1 cellular context compared by ENCODE assay signal in genomic region chr16:58733671-58734458, GRCh38.
TF ChIP-seq lines count a peak whose summit lies in the region.

GOT2 (minus strand) TSS chr16:58734316; CDS start chr16:58734228, 88 bp downstream.

TF ChIP-seq in K562, 482 proteins besides CTCF, POLR2A, EP300 and RAD21 (continued from another document and continues in another):
- TF ChIP-seq MNT (conservative IDR thresholded peaks at IDR 0.05) (peak; percentile 88 to 91), BDP1 (IDR thresholded peaks at IDR 0.05; ENCODE audit: insufficient read depth, insufficient read length) (no peak), KDM1A (IDR thresholded peaks at IDR 0.05) (peak in 1 of 2 experiments; percentile 25; a peak in 1 of 4 replicates), USF2 (CRISPR knock-in tag; IDR thresholded peaks at IDR 0.05) (no peak), EP400 (IDR thresholded peaks at IDR 0.05) (peak; percentile 77), CXXC5 (CRISPR knock-in tag; IDR thresholded peaks at IDR 0.05) (peak; percentile 72), SP1 (CRISPR knock-in tag; IDR thresholded peaks at IDR 0.05) (peak; percentile 65; the same call in 1 of the 2 replicates), CEBPB (tag; IDR thresholded peaks at IDR 0.05) (no peak), NCOR1 (IDR thresholded peaks at IDR 0.05) (0 out of 2 replicates have a peak, but pooled peaks have one; percentile 5), HMGN3 (IDR thresholded peaks at IDR 0.05; ENCODE audit: borderline replicate concordance, extremely low read depth, insufficient read length, low read depth, low read length) (peak; percentile 79), KAT7 (CRISPR knock-in tag; IDR thresholded peaks at IDR 0.05; ENCODE audit: borderline replicate concordance) (no peak; the same call in none of the 2 replicates), ZBTB33 (CRISPR knock-in tag; IDR thresholded peaks at IDR 0.05) (peak; percentile 70), ATF7 (IDR thresholded peaks at IDR 0.05) (peak; percentile 73; the same call in 1 of the 2 replicates), ZNF583 (CRISPR knock-in tag; IDR thresholded peaks at IDR 0.05) (no peak), POLR2AphosphoS5 (IDR thresholded peaks at IDR 0.05; ENCODE audit: control insufficient read depth, insufficient read depth, low read depth, low read length) (peak; percentile 39; the same call in 1 of the 2 replicates), RB1 (IDR thresholded peaks at IDR 0.05; ENCODE audit: low read depth) (peak; percentile 93), CEBPG (CRISPR knock-in tag; IDR thresholded peaks at IDR 0.05) (no peak), CEBPG (tag; conservative IDR thresholded peaks at IDR 0.05 in 1 of 2, IDR thresholded peaks at IDR 0.05 in 1 of 2) (no peak), KDM2B (CRISPR knock-in tag; IDR thresholded peaks at IDR 0.05) (0 out of 2 replicates have a peak, but pooled peaks have one; percentile 75), RNF2 (IDR thresholded peaks at IDR 0.05) (peak; percentile 52; the same call in 1 of the 2 replicates), SIN3A (IDR thresholded peaks at IDR 0.05; ENCODE audit: borderline replicate concordance in 2 of 2, control insufficient read depth in 1 of 2, low read depth in 2 of 2, low read length in 2 of 2) (peak; percentile 70 to 88; a peak in 2 of 4 replicates), ARID1B (IDR thresholded peaks at IDR 0.05) (peak; percentile 37; the same call in 1 of the 2 replicates), NCOA1 (IDR thresholded peaks at IDR 0.05; ENCODE audit: low read depth) (peak; percentile 25; the same call in 1 of the 2 replicates), RFX5 (IDR thresholded peaks at IDR 0.05; ENCODE audit: low read depth, low read length) (no peak), CHCHD3 (CRISPR knock-in tag; IDR thresholded peaks at IDR 0.05) (no peak), ZFX (CRISPR knock-in tag; IDR thresholded peaks at IDR 0.05) (peak; percentile 87), ZNF668 (CRISPR knock-in tag; IDR thresholded peaks at IDR 0.05) (no peak), U2AF1 (optimal IDR thresholded peaks at IDR 0.05; ENCODE audit: low read depth, low read length) (peak; percentile 79), ZKSCAN8 (CRISPR knock-in tag; IDR thresholded peaks at IDR 0.05) (no peak), NR3C1 (CRISPR knock-in tag; IDR thresholded peaks at IDR 0.05) (peak; percentile 64; the same call in 1 of the 2 replicates), FUS (optimal IDR thresholded peaks at IDR 0.05; ENCODE audit: low read depth, low read length) (no peak), CCNT2 (IDR thresholded peaks at IDR 0.05; ENCODE audit: borderline replicate concordance, extremely low read depth, insufficient read length, low read depth, low read length) (peak; percentile 91), GATA2 (CRISPR knock-in tag; IDR thresholded peaks at IDR 0.05) (no peak), BHLHE40 (IDR thresholded peaks at IDR 0.05; ENCODE audit: low read length) (peak; percentile 52; the same call in 1 of the 2 replicates), NBN (IDR thresholded peaks at IDR 0.05; ENCODE audit: low read depth) (peak; percentile 55; the same call in 1 of the 2 replicates), ZNF12 (CRISPR knock-in tag; IDR thresholded peaks at IDR 0.05) (peak; percentile 17), ELK1 (CRISPR knock-in tag; IDR thresholded peaks at IDR 0.05) (no peak), NRF1 (conservative IDR thresholded peaks at IDR 0.05 in 1 of 2, IDR thresholded peaks at IDR 0.05 in 1 of 2) (peak; percentile 66 to 74), MITF (IDR thresholded peaks at IDR 0.05) (peak; percentile 22; the same call in 1 of the 2 replicates), ZNF217 (CRISPR knock-in tag; IDR thresholded peaks at IDR 0.05) (no peak), ILF3 (IDR thresholded peaks at IDR 0.05; ENCODE audit: borderline replicate concordance) (0 out of 2 replicates have a peak, but pooled peaks have one; percentile 52), MXI1 (IDR thresholded peaks at IDR 0.05; ENCODE audit: low read depth, low read length) (peak; percentile 50; the same call in 1 of the 2 replicates), ZNF146 (CRISPR knock-in tag; IDR thresholded peaks at IDR 0.05; ENCODE audit: unreplicated experiment) (no peak), KDM5B (IDR thresholded peaks at IDR 0.05; ENCODE audit: insufficient replicate concordance, low read depth, low read length) (peak; percentile 67), TARDBP (IDR thresholded peaks at IDR 0.05) (0 out of 2 replicates have a peak, but pooled peaks have one; percentile 19)
- TF ChIP-seq, protein P1, sequence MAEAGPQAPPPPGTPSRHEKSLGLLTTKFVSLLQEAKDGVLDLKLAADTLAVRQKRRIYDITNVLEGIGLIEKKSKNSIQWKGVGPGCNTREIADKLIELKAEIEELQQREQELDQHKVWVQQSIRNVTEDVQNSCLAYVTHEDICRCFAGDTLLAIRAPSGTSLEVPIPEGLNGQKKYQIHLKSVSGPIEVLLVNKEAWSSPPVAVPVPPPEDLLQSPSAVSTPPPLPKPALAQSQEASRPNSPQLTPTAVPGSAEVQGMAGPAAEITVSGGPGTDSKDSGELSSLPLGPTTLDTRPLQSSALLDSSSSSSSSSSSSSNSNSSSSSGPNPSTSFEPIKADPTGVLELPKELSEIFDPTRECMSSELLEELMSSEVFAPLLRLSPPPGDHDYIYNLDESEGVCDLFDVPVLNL (CRISPR knock-in tag; IDR thresholded peaks at IDR 0.05; ENCODE audit: low read depth), result peak; percentile 70; the same call in 1 of the 2 replicates
- TF ChIP-seq, protein P2, sequence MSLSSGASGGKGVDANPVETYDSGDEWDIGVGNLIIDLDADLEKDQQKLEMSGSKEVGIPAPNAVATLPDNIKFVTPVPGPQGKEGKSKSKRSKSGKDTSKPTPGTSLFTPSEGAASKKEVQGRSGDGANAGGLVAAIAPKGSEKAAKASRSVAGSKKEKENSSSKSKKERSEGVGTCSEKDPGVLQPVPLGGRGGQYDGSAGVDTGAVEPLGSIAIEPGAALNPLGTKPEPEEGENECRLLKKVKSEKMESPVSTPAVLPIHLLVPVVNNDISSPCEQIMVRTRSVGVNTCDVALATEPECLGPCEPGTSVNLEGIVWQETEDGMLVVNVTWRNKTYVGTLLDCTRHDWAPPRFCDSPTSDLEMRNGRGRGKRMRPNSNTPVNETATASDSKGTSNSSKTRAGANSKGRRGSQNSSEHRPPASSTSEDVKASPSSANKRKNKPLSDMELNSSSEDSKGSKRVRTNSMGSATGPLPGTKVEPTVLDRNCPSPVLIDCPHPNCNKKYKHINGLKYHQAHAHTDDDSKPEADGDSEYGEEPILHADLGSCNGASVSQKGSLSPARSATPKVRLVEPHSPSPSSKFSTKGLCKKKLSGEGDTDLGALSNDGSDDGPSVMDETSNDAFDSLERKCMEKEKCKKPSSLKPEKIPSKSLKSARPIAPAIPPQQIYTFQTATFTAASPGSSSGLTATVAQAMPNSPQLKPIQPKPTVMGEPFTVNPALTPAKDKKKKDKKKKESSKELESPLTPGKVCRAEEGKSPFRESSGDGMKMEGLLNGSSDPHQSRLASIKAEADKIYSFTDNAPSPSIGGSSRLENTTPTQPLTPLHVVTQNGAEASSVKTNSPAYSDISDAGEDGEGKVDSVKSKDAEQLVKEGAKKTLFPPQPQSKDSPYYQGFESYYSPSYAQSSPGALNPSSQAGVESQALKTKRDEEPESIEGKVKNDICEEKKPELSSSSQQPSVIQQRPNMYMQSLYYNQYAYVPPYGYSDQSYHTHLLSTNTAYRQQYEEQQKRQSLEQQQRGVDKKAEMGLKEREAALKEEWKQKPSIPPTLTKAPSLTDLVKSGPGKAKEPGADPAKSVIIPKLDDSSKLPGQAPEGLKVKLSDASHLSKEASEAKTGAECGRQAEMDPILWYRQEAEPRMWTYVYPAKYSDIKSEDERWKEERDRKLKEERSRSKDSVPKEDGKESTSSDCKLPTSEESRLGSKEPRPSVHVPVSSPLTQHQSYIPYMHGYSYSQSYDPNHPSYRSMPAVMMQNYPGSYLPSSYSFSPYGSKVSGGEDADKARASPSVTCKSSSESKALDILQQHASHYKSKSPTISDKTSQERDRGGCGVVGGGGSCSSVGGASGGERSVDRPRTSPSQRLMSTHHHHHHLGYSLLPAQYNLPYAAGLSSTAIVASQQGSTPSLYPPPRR (CRISPR knock-in tag; IDR thresholded peaks at IDR 0.05; ENCODE audit: borderline replicate concordance), result 0 out of 2 replicates have a peak, but pooled peaks have one; percentile 41
- TF ChIP-seq, protein P3, sequence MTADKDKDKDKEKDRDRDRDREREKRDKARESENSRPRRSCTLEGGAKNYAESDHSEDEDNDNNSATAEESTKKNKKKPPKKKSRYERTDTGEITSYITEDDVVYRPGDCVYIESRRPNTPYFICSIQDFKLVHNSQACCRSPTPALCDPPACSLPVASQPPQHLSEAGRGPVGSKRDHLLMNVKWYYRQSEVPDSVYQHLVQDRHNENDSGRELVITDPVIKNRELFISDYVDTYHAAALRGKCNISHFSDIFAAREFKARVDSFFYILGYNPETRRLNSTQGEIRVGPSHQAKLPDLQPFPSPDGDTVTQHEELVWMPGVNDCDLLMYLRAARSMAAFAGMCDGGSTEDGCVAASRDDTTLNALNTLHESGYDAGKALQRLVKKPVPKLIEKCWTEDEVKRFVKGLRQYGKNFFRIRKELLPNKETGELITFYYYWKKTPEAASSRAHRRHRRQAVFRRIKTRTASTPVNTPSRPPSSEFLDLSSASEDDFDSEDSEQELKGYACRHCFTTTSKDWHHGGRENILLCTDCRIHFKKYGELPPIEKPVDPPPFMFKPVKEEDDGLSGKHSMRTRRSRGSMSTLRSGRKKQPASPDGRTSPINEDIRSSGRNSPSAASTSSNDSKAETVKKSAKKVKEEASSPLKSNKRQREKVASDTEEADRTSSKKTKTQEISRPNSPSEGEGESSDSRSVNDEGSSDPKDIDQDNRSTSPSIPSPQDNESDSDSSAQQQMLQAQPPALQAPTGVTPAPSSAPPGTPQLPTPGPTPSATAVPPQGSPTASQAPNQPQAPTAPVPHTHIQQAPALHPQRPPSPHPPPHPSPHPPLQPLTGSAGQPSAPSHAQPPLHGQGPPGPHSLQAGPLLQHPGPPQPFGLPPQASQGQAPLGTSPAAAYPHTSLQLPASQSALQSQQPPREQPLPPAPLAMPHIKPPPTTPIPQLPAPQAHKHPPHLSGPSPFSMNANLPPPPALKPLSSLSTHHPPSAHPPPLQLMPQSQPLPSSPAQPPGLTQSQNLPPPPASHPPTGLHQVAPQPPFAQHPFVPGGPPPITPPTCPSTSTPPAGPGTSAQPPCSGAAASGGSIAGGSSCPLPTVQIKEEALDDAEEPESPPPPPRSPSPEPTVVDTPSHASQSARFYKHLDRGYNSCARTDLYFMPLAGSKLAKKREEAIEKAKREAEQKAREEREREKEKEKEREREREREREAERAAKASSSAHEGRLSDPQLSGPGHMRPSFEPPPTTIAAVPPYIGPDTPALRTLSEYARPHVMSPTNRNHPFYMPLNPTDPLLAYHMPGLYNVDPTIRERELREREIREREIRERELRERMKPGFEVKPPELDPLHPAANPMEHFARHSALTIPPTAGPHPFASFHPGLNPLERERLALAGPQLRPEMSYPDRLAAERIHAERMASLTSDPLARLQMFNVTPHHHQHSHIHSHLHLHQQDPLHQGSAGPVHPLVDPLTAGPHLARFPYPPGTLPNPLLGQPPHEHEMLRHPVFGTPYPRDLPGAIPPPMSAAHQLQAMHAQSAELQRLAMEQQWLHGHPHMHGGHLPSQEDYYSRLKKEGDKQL (CRISPR knock-in tag; IDR thresholded peaks at IDR 0.05; ENCODE audit: borderline replicate concordance), result no peak
